ENCODE assay signal across 8 cellular contexts in the genomic region with DNA sequence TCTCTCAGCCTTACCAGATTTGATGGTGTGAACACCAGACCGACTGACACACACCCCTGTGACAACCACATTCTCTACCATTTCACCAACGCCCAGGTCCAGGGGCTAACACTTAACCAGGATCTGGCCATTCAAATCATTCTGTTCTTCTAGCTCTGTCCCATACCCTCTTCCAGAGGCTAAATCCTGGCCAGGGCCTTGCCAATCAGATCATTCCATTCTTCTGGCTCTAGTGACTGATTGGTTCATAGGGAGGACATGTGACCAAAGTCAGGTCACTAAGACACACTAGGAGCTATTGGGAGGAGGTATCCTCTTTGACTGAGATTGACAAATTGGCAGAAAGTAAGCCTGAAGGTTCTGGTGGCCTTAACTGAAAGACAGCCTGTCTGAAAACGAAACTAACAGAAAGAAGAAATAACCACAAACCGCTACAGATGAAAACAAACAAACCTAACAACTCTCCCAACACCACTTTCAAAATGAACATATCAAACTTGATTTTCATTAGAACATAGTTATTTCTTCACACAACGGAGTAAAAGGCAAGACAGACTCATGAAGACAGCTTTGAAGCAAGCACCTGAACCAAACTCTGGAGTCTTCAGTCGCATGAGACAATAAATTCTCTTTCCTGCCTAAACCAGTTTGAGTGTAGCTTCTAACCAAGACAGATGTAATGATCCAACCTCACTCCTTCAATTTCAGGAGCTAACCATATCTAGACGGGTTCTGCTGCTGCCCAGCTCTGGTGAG.
DNase-seq lines count a peak whose midpoint lies in the region; ATAC-seq lines count a peak whose summit lies in the region.

No MANE protein-coding gene starts in this region.

- H3K9me3 Mint-ChIP-seq in activated CD4-positive, alpha-beta T cell treated with anti-CD3 and anti-CD28 coated beads for 36 hours (ENCODE audit: low read depth), result no peaks in the 10 kb centered on the region

- POLR2A ChIA-PET in activated CD4-positive, alpha-beta T cell treated with anti-CD3 and anti-CD28 coated beads for 36 hours (lab: Charles Lee), result interaction anchor here (0.7 to 1.1 kb wide), 3 partner anchors 32 to 82 kb away, joined by 3 to 4 read pairs (median 4); no protein-coding TSS in a partner anchor

- H3K4me1 Mint-ChIP-seq in activated CD4-positive, alpha-beta T cell treated with anti-CD3 and anti-CD28 coated beads for 36 hours, result peaks cover 37% of the 10 kb centered on the region

- H3K36me3 Mint-ChIP-seq in activated CD4-positive, alpha-beta T cell treated with anti-CD3 and anti-CD28 coated beads for 36 hours (ENCODE audit: low read depth), result no peaks in the 10 kb centered on the region

- peak overlapping the region; percentile 69 for H3K27ac Mint-ChIP-seq in activated CD4-positive, alpha-beta T cell treated with anti-CD3 and anti-CD28 coated beads for 36 hours

- intact Hi-C loops in activated CD4-positive, alpha-beta T cell treated with anti-CD3 and anti-CD28 coated beads for 36 hours (cut with DNase I, micrococcal nuclease), result loop anchor here (1.0 to 2.0 kb wide), 6 partner anchors 32 to 117 kb away; partner anchors contain the start of genes EPM2AIP1 (in 1 of the 2) and MLH1 (in 1 of the 2)
- intact Hi-C loops in left colon (cut with DNase I, micrococcal nuclease), result no loop called here

- DNase-seq in activated CD4-positive, alpha-beta T cell treated with anti-CD3 and anti-CD28 coated beads for 36 hours, result no peak
- no peak for DNase-seq in activated CD4-positive, alpha-beta T cell treated with anti-CD3 and anti-CD28 coated beads for 1 hour
- peak; percentile 13 for DNase-seq in NOMO-1 treated with dmso at 0.1 percent for 144 hours (lab: John Stamatoyannopoulos, UW; ENCODE audit: unreplicated experiment)
- no peak for DNase-seq in left colon
- DNase-seq in AG20443 (ENCODE audit: low spot score), result no peak
- DNase-seq in mucosa of gallbladder (ENCODE audit: low spot score), result no peak
- no peak for DNase-seq in HCEC 1CT

- H3K27me3 Mint-ChIP-seq in activated CD4-positive, alpha-beta T cell treated with anti-CD3 and anti-CD28 coated beads for 36 hours, result peaks cover 2% of the 10 kb centered on the region

- peak; percentile 94 for ATAC-seq in activated CD4-positive, alpha-beta T cell treated with anti-CD3 and anti-CD28 coated beads for 36 hours
- ATAC-seq in HG02623 (IDR thresholded peaks at IDR 0.05; ENCODE audit: unreplicated experiment) (peak; percentile 99), left colon (peak; percentile 36)

- CTCF ChIA-PET in activated CD4-positive, alpha-beta T cell treated with anti-CD3 and anti-CD28 coated beads for 36 hours (lab: Charles Lee), result interaction anchor here (1.0 to 2.7 kb wide), 4 partner anchors 8 to 83 kb away, joined by 3 to 11 read pairs (median 10); no protein-coding TSS in a partner anchor

- peak overlapping the region; percentile 44 for H3K4me3 Mint-ChIP-seq in activated CD4-positive, alpha-beta T cell treated with anti-CD3 and anti-CD28 coated beads for 36 hours

Comparison
In these comparisons a context has a peak if more than half of its experiments do, and no peak if none do; other contexts are left out.
1. ATAC-seq: peak in every context shown above with its lines; median percentile 99 in HG02623; 94 in activated CD4-positive, alpha-beta T cell treated with anti-CD3 and anti-CD28 coated beads for 36 hours; 36 in left colon.
2. intact Hi-C loops: an anchor here in activated CD4-positive, alpha-beta T cell treated with anti-CD3 and anti-CD28 coated beads for 36 hours (1.0 to 2.0 kb wide); none called in left colon.